In the genomic region with DNA sequence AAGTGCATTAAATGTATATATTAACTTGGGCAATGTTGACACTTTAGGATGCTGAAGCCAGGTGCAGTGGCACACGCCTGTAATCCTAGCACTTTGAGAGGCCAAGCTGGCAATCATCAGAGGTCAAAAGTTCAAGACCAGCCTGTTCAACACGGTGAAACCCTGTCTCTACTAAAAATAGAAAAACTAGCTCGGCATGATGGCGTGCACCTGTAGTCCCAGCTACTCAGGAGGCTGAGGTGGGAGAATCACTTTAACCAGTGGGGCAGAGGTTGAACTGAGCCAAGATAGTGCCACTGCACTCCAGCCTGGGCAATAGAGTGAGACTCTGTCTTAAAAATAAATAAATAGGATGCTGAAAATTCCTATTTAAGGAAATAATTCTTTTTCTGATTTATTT, we compare ENCODE assay signal across 9 cellular contexts. TPM values are rescaled to one million over a fixed set of nuclear protein-coding genes. Genes with fewer than 3 reads are reported as not detected.
"Had no signal": no experiment of that assay in that cellular context is flagged by ENCODE, and none has a peak within 500 bp of the region (broad histone marks: within the 10 kb centered on the region; RNA-seq: fewer than 3 reads in every experiment).

No MANE protein-coding gene starts in this region.

RNA-seq across cellular contexts. Expression of gene CFHR3, which starts 19.5 kb away (rescaled TPM):
- total RNA-seq: activated naive CD4-positive, alpha-beta T cell treated with anti-CD3 and anti-CD28 coated beads, Interleukin-2, amount 50 U/mL, for 72 hours; activated T-cell treated with anti-CD3 and anti-CD28 coated beads, Interleukin-2, amount 50 U/mL, for 72 hours; breast epithelium; endothelial cell of umbilical vein; fibroblast of villous mesenchyme; temporal lobe had no signal

RNA-seq across cellular contexts. Expression of gene CFHR1, which starts 25.4 kb away (rescaled TPM):
- total RNA-seq: activated naive CD4-positive, alpha-beta T cell treated with anti-CD3 and anti-CD28 coated beads, Interleukin-2, amount 50 U/mL, for 72 hours; activated T-cell treated with anti-CD3 and anti-CD28 coated beads, Interleukin-2, amount 50 U/mL, for 72 hours; breast epithelium; endothelial cell of umbilical vein; lower leg skin; mesothelial cell of epicardium; osteocyte had no signal
